28 cellular contexts compared by ENCODE assay signal in the genomic region with DNA sequence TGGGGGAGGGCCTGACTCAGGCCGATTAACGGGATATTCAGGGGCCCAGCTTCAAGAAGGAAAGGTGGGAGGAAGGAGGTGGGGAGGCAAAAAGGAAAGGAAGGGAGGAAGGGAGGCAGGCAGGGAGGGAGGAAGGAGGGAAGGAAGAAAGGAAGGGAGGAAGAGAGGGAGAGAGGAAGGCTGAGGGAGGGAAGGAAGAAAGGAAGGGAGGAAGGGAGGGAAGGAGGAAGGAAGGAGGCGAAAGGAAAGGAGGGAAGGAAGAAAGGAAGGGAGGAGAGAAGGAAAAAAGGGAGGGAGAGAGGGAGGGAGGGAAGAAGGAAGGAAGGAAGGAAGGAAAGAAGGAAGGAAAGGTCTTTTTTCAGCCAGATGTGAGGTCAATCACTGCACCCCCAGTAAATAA.
"Had no signal": no experiment of that assay in that cellular context is flagged by ENCODE, and none has a peak within 500 bp of the region (broad histone marks: within the 10 kb centered on the region; RNA-seq: fewer than 3 reads in every experiment).

No MANE protein-coding gene starts in this region.

- H3K4me1 Mint-ChIP-seq: stimulated activated effector memory CD8-positive, alpha-beta T cell treated with anti-CD3 and anti-CD28 coated beads, Interleukin-12 subunit alpha, Interleukin-12 subunit beta, amount 100 ng/mL, for 72 hours; stimulated activated memory B cell treated with anti-CD40 and anti-IgM and Interleukin-4, amounts not matched to agents 10 μg/mL and 1 μg/mL and 100 μg/mL, for 72 hours; stimulated activated naive B cell treated with anti-CD40 and anti-IgM and Interleukin-4, amounts not matched to agents 10 μg/mL and 1 μg/mL and 100 μg/mL, for 72 hours; stimulated activated naive CD8-positive, alpha-beta T cell treated with anti-CD3 and anti-CD28 coated beads, Interleukin-15, amount 100 ng/mL, for 72 hours had no signal

- H3K4me3 ChIP-seq: stomach, suprapubic skin, testis, thoracic aorta, thyroid gland, tibial artery, tibial nerve, transverse colon, upper lobe of left lung, upper lobe of right lung, uterus, vagina had no signal

- H3K4me1 ChIP-seq: stomach, suprapubic skin, testis, thyroid gland, tibial artery, tibial nerve, transverse colon, upper lobe of left lung, upper lobe of right lung, uterus, vagina had no signal

- H3K27me3 Mint-ChIP-seq: stimulated activated memory B cell treated with anti-CD40 and anti-IgM and Interleukin-4, amounts not matched to agents 10 μg/mL and 1 μg/mL and 100 μg/mL, for 72 hours had no signal

- H3K36me3 Mint-ChIP-seq: stimulated activated effector memory CD8-positive, alpha-beta T cell treated with anti-CD3 and anti-CD28 coated beads, Interleukin-12 subunit alpha, Interleukin-12 subunit beta, amount 100 ng/mL, for 72 hours; stimulated activated memory B cell treated with anti-CD40 and anti-IgM and Interleukin-4, amounts not matched to agents 10 μg/mL and 1 μg/mL and 100 μg/mL, for 72 hours; stimulated activated naive B cell treated with anti-CD40 and anti-IgM and Interleukin-4, amounts not matched to agents 10 μg/mL and 1 μg/mL and 100 μg/mL, for 72 hours; type B pancreatic cell had no signal

- H3K4me3 Mint-ChIP-seq: stimulated activated effector memory CD8-positive, alpha-beta T cell treated with anti-CD3 and anti-CD28 coated beads, Interleukin-12 subunit alpha, Interleukin-12 subunit beta, amount 100 ng/mL, for 72 hours; stimulated activated memory B cell treated with anti-CD40 and anti-IgM and Interleukin-4, amounts not matched to agents 10 μg/mL and 1 μg/mL and 100 μg/mL, for 72 hours; stimulated activated naive B cell treated with anti-CD40 and anti-IgM and Interleukin-4, amounts not matched to agents 10 μg/mL and 1 μg/mL and 100 μg/mL, for 72 hours; stimulated activated naive CD8-positive, alpha-beta T cell treated with anti-CD3 and anti-CD28 coated beads, Interleukin-15, amount 100 ng/mL, for 72 hours; stimulated activated naive CD8-positive, alpha-beta T cell treated with anti-CD3 and anti-CD28 coated beads, Interleukin-15, Interleukin-2, amounts not matched to agents 100 ng/mL and 50 ng/mL, for 24 hours; type B pancreatic cell had no signal

- H3K9me3 ChIP-seq: stomach, suprapubic skin, testis, thoracic aorta, thyroid gland, tibial artery, tibial nerve, transverse colon, upper lobe of left lung, upper lobe of right lung, uterus, vagina had no signal

- H3K27me3 ChIP-seq: testis, thyroid gland, tibial nerve, upper lobe of left lung, upper lobe of right lung, uterus, vagina had no signal

- H3K27ac ChIP-seq: stomach, suprapubic skin, testis, thoracic aorta, thyroid gland, tibial artery, tibial nerve, transverse colon, upper lobe of left lung, upper lobe of right lung, uterus, vagina had no signal

- H3K9me3 Mint-ChIP-seq: stimulated activated effector memory CD8-positive, alpha-beta T cell treated with anti-CD3 and anti-CD28 coated beads, Interleukin-12 subunit alpha, Interleukin-12 subunit beta, amount 100 ng/mL, for 72 hours; stimulated activated memory B cell treated with anti-CD40 and anti-IgM and Interleukin-4, amounts not matched to agents 10 μg/mL and 1 μg/mL and 100 μg/mL, for 72 hours; stimulated activated naive B cell treated with anti-CD40 and anti-IgM and Interleukin-4, amounts not matched to agents 10 μg/mL and 1 μg/mL and 100 μg/mL, for 72 hours; stimulated activated naive CD8-positive, alpha-beta T cell treated with anti-CD3 and anti-CD28 coated beads, Interleukin-15, amount 100 ng/mL, for 72 hours; stimulated activated naive CD8-positive, alpha-beta T cell treated with anti-CD3 and anti-CD28 coated beads, Interleukin-15, Interleukin-2, amounts not matched to agents 100 ng/mL and 50 ng/mL, for 24 hours; type B pancreatic cell had no signal

- H3K27ac Mint-ChIP-seq: stimulated activated effector memory CD8-positive, alpha-beta T cell treated with anti-CD3 and anti-CD28 coated beads, Interleukin-12 subunit alpha, Interleukin-12 subunit beta, amount 100 ng/mL, for 72 hours; stimulated activated memory B cell treated with anti-CD40 and anti-IgM and Interleukin-4, amounts not matched to agents 10 μg/mL and 1 μg/mL and 100 μg/mL, for 72 hours; stimulated activated naive B cell treated with anti-CD40 and anti-IgM and Interleukin-4, amounts not matched to agents 10 μg/mL and 1 μg/mL and 100 μg/mL, for 72 hours; stimulated activated naive CD8-positive, alpha-beta T cell treated with anti-CD3 and anti-CD28 coated beads, Interleukin-15, Interleukin-2, amounts not matched to agents 100 ng/mL and 50 ng/mL, for 24 hours; type B pancreatic cell had no signal

- ATAC-seq: stimulated activated effector memory CD8-positive, alpha-beta T cell treated with anti-CD3 and anti-CD28 coated beads, Interleukin-12 subunit alpha, Interleukin-12 subunit beta, amount 100 ng/mL, for 72 hours; stimulated activated naive B cell treated with anti-CD40 and anti-IgM and Interleukin-4, amounts not matched to agents 10 μg/mL and 1 μg/mL and 100 μg/mL, for 72 hours; stimulated activated naive CD8-positive, alpha-beta T cell treated with anti-CD3 and anti-CD28 coated beads, Interleukin-15, amount 100 ng/mL, for 72 hours; stimulated activated naive CD8-positive, alpha-beta T cell treated with anti-CD3 and anti-CD28 coated beads, Interleukin-15, Interleukin-2, amounts not matched to agents 100 U/mL and 50 U/mL, for 24 hours; upper lobe of right lung had no signal

- H3K36me3 ChIP-seq: stomach, suprapubic skin, thoracic aorta, thyroid gland, tibial artery, tibial nerve, transverse colon, upper lobe of left lung, upper lobe of right lung, uterus, vagina had no signal

- DNase-seq: stimulated activated CD4-positive, alpha-beta T cell treated with anti-CD3 and anti-CD28 coated beads, Interleukin-2, amount 100 ng/mL, for 48 hours; stimulated activated CD4-positive, alpha-beta T cell treated with anti-CD3 and anti-CD28 coated beads, Interleukin-4, amount 100 ng/mL, for 1 hour; stimulated activated CD4-positive, alpha-beta T cell treated with anti-CD3 and anti-CD28 coated beads, Interleukin-4, amount 100 ng/mL, for 24 hours; stimulated activated CD4-positive, alpha-beta T cell treated with anti-CD3 and anti-CD28 coated beads, Interleukin-4, amount 100 ng/mL, for 4 hours; stimulated activated CD8-positive, alpha-beta memory T cell treated with anti-CD3 and anti-CD28 coated beads, Interleukin-4, amount 100 ng/mL, for 48 hours; stimulated activated naive B cell treated with anti-CD40 and anti-IgM and Interleukin-4, amounts not matched to agents 10 μg/mL and 1 μg/mL and 100 μg/mL, for 72 hours; stimulated activated naive CD4-positive, alpha-beta T cell; stimulated activated naive CD4-positive, alpha-beta T cell treated with Interleukin-2 at 50 U/mL for 16 hours; stimulated activated naive CD8-positive, alpha-beta T cell treated with anti-CD3 and anti-CD28 coated beads, Interleukin-15, amount 100 ng/mL, for 72 hours; stimulated activated naive CD8-positive, alpha-beta T cell treated with anti-CD3 and anti-CD28 coated beads, Interleukin-15, Interleukin-2, amounts not matched to agents 100 U/mL and 50 U/mL, for 24 hours; stomach; substantia nigra; testis; thyroid gland; tibial artery; transverse colon; trophoblast cell; upper lobe of left lung; upper lobe of right lung; uterus had no signal
